Comparison of ENCODE assay signal across 14 cellular contexts in genomic region chr6:71367763-71368162, GRCh38.
DNase-seq lines count a peak whose midpoint lies in the region; ATAC-seq and TF ChIP-seq lines count a peak whose summit lies in the region.
"Had no signal": no experiment of that assay in that cellular context is flagged by ENCODE, and none has a peak within 500 bp of the region (broad histone marks: within the 10 kb centered on the region; RNA-seq: fewer than 3 reads in every experiment).

No MANE protein-coding gene starts in this region.

- H3K9me3 ChIP-seq in AG04450 (ENCODE audit: control insufficient read depth, insufficient read depth, low read length), result no peaks in the 10 kb centered on the region
- no peaks in the 10 kb centered on the region for H3K9me3 ChIP-seq in SJCRH30 (replicated peaks)
- H3K9me3 ChIP-seq in effector memory CD4-positive, alpha-beta T cell (ENCODE audit: control insufficient read depth, low read length), result no peaks in the 10 kb centered on the region

- no peak for TF ChIP-seq CTCF in AG04450 (IDR thresholded peaks at IDR 0.05; ENCODE audit: low read depth, low read length)

- H3K27me3 ChIP-seq in AG04450 (ENCODE audit: control insufficient read depth, insufficient read depth, low read length), result no peaks in the 10 kb centered on the region
- H3K27me3 ChIP-seq in SJCRH30, result no peaks in the 10 kb centered on the region
- no peaks in the 10 kb centered on the region for H3K27me3 ChIP-seq in effector memory CD4-positive, alpha-beta T cell (replicated peaks; ENCODE audit: control insufficient read depth, insufficient read depth, low read length, poor library complexity, severe bottlenecking)

- CTCF ChIA-PET in AG04450 (lab: Charles Lee), result interaction anchor here (1.0 to 3.3 kb wide), 3 partner anchors 15 to 177 kb away, joined by 3 to 18 read pairs (median 7); no protein-coding TSS in a partner anchor

- no peak for DNase-seq in AG04450 (ENCODE audit: low read depth, low spot score)
- peak; percentile 24 to 35 for DNase-seq in SJCRH30
- DNase-seq in islet precursor cell, result peak; percentile 70
- no peak for DNase-seq in effector memory CD4-positive, alpha-beta T cell
- DNase-seq in ecto neural progenitor cell (ENCODE audit: low spot score), result no peak
- DNase-seq in HuH-7.5 (ENCODE audit: low spot score), result no peak
- DNase-seq: activated CD4-positive, alpha-beta T cell treated with anti-CD3 and anti-CD28 coated beads for 48 hours; effector memory CD8-positive, alpha-beta T cell; kidney; NCI-H345; stimulated activated CD4-positive, alpha-beta T cell treated with anti-CD3 and anti-CD28 coated beads, Interleukin-2, amount 100 ng/mL, for 24 hours had no signal

- peak; percentile 11 for ATAC-seq in GM18867 (IDR thresholded peaks at IDR 0.05; ENCODE audit: unreplicated experiment)
- ATAC-seq in GM18511 (IDR thresholded peaks at IDR 0.05; ENCODE audit: unreplicated experiment), result no peak
- ATAC-seq: effector memory CD8-positive, alpha-beta T cell; HCT116 had no signal

- POLR2A ChIA-PET in AG04450 (lab: Yijun Ruan, JAX), result no interaction called here

- H3K36me3 ChIP-seq in SJCRH30, result 0 out of 2 replicates have a peak, but pooled peaks cover 3% of the 10 kb centered on the region
- no peaks in the 10 kb centered on the region for H3K36me3 ChIP-seq in effector memory CD4-positive, alpha-beta T cell (ENCODE audit: control insufficient read depth, insufficient read depth, low read length)

- H3K4me3 ChIP-seq in AG04450 (ENCODE audit: low read depth, low read length), result no peak overlapping the region
- H3K4me3 ChIP-seq in SJCRH30, result no peak overlapping the region
- no peak overlapping the region for H3K4me3 ChIP-seq in effector memory CD4-positive, alpha-beta T cell (ENCODE audit: insufficient read depth, low read depth, low read length, poor library complexity, severe bottlenecking)

- peak overlapping the region; percentile 25 for H3K27ac ChIP-seq in AG04450 (ENCODE audit: low read depth, low read length)
- H3K27ac ChIP-seq in SJCRH30, result no peak overlapping the region
- H3K27ac ChIP-seq in effector memory CD4-positive, alpha-beta T cell (ENCODE audit: insufficient read depth, low read length, poor library complexity, severe bottlenecking), result no peak overlapping the region

- H3K4me1 ChIP-seq in SJCRH30, result peaks cover 20% of the 10 kb centered on the region
- H3K4me1 ChIP-seq in effector memory CD4-positive, alpha-beta T cell (ENCODE audit: control insufficient read depth, insufficient read depth, low read length, poor library complexity, severe bottlenecking), result no peaks in the 10 kb centered on the region

Comparison
In these comparisons a context has a peak if more than half of its experiments do, and no peak if none do; other contexts are left out.
1. DNase-seq: peak in SJCRH30 (2 of 2) and islet precursor cell (single experiment); none in AG04450 (single experiment), effector memory CD4-positive, alpha-beta T cell (0 of 3), ecto neural progenitor cell (single experiment) and HuH-7.5 (single experiment).